ENCODE assay signal across 24 cellular contexts in the genomic region with DNA sequence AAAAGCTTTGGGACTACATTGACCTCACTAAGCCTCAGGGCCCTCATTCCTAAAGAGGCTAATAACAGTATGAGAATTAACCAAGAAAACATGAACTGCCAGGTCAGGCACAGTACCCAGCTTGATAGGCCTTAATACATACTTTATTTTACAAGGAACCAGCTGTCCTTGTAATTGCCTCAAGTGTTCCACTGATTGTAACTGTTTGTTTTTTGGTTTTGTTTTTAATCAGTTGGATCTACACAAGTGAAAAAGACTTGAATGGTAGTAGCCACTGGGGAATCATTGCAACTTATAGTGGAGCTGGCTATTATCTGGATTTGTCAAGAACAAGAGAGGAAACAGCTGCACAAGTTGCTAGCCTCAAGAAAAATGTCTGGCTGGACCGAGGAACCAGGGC.
"Had no signal": no experiment of that assay in that cellular context is flagged by ENCODE, and none has a peak within 500 bp of the region (broad histone marks: within the 10 kb centered on the region; RNA-seq: fewer than 3 reads in every experiment).

No MANE protein-coding gene starts in this region.

- H3K4me1 ChIP-seq: breast epithelium, foreskin keratinocyte, thyroid gland, upper lobe of left lung had no signal

- H3K9me3 ChIP-seq: breast epithelium, heart right ventricle, neutrophil, thyroid gland, upper lobe of left lung had no signal

- H3K27ac ChIP-seq: breast epithelium, foreskin keratinocyte, neutrophil, thyroid gland, upper lobe of left lung had no signal

- ATAC-seq: activated CD8-positive, alpha-beta T cell treated with anti-CD3 and anti-CD28 coated beads for 36 hours; activated naive CD8-positive, alpha-beta T cell treated with anti-CD3 and anti-CD28 coated beads, Interleukin-2, amount 50 U/mL, for 24 hours; activated T-cell treated with anti-CD3 and anti-CD28 coated beads, Interleukin-2, amount 50 U/mL, for 4 hours; activated T-helper 17 cell treated with anti-CD3 and anti-CD28 coated beads, Interleukin-2, amount 50 U/mL, for 72 hours; foreskin keratinocyte; sciatic nerve; stimulated activated effector memory CD8-positive, alpha-beta T cell treated with anti-CD3 and anti-CD28 coated beads, Interleukin-12 subunit alpha, Interleukin-12 subunit beta, amount 100 ng/mL, for 72 hours; stimulated activated naive CD8-positive, alpha-beta T cell treated with anti-CD3 and anti-CD28 coated beads, Interleukin-15, amount 100 ng/mL, for 72 hours; T-helper 17 cell had no signal

- DNase-seq: activated B cell treated with CpG ODN at 0.5 μM for 24 hours; activated CD4-positive, alpha-beta T cell treated with anti-CD3 and anti-CD28 coated beads, Interleukin-2, amount 50 U/mL, for 1 hour; activated CD8-positive, alpha-beta T cell treated with anti-CD3 and anti-CD28 coated beads for 36 hours; activated naive CD8-positive, alpha-beta T cell treated with anti-CD3 and anti-CD28 coated beads, Interleukin-2, amount 50 U/mL, for 24 hours; activated T-cell treated with anti-CD3 and anti-CD28 coated beads, Interleukin-2, amount 50 U/mL, for 4 hours; amygdala; effector CD8-positive, alpha-beta T cell; erythroblast; foreskin keratinocyte; heart right ventricle; mammary epithelial cell; nephron progenitor cell; small intestine; stimulated activated CD4-positive, alpha-beta T cell treated with anti-CD3 and anti-CD28 coated beads, Interleukin-4, amount 100 ng/mL, for 24 hours; stimulated activated naive CD8-positive, alpha-beta T cell treated with anti-CD3 and anti-CD28 coated beads, Interleukin-15, amount 100 ng/mL, for 72 hours; substantia nigra; T-helper 17 cell; thyroid gland; upper lobe of left lung had no signal

- H3K27me3 ChIP-seq: breast epithelium, foreskin keratinocyte, heart right ventricle, neutrophil, thyroid gland, upper lobe of left lung had no signal

- H3K4me3 ChIP-seq: breast epithelium, heart right ventricle, thyroid gland, upper lobe of left lung had no signal
